ENCODE assay signal across 8 cellular contexts in genomic region chr1:231757101-231757404, GRCh38.
A peak's percentile ranks its signal among the peaks of the same experiment; 100 is the strongest.
DNase-seq lines count a peak whose midpoint lies in the region; ATAC-seq and TF ChIP-seq lines count a peak whose summit lies in the region.

No MANE protein-coding gene starts in this region.

- no peak overlapping the region for H3K4me3 Mint-ChIP-seq in effector memory CD8-positive, alpha-beta T cell
- H3K4me3 Mint-ChIP-seq in type B pancreatic cell, result no peak overlapping the region
- no peak overlapping the region for H3K4me3 Mint-ChIP-seq in activated T-cell treated with anti-CD3 and anti-CD28 coated beads, Interleukin-2, amount 50 U/mL, for 24 hours

- TF ChIP-seq CTCF in type B pancreatic cell (conservative IDR thresholded peaks at IDR 0.05), result no peak

- H3K4me1 Mint-ChIP-seq in effector memory CD8-positive, alpha-beta T cell (ENCODE audit: low read depth in 2 of 2), result no peaks in the 10 kb centered on the region
- no peaks in the 10 kb centered on the region for H3K4me1 Mint-ChIP-seq in type B pancreatic cell (ENCODE audit: unreplicated experiment)
- H3K4me1 Mint-ChIP-seq in activated T-cell treated with anti-CD3 and anti-CD28 coated beads, Interleukin-2, amount 50 U/mL, for 24 hours (ENCODE audit: low read depth), result no peaks in the 10 kb centered on the region

- no peak overlapping the region for H3K27ac Mint-ChIP-seq in effector memory CD8-positive, alpha-beta T cell
- H3K27ac Mint-ChIP-seq in type B pancreatic cell, result no peak overlapping the region
- no peak overlapping the region for H3K27ac Mint-ChIP-seq in activated T-cell treated with anti-CD3 and anti-CD28 coated beads, Interleukin-2, amount 50 U/mL, for 24 hours

- no peaks in the 10 kb centered on the region for H3K36me3 Mint-ChIP-seq in effector memory CD8-positive, alpha-beta T cell (ENCODE audit: insufficient read depth)
- peaks cover 12% of the 10 kb centered on the region for H3K36me3 Mint-ChIP-seq in type B pancreatic cell
- H3K36me3 Mint-ChIP-seq in activated T-cell treated with anti-CD3 and anti-CD28 coated beads, Interleukin-2, amount 50 U/mL, for 24 hours (ENCODE audit: low read depth), result peaks cover 26% of the 10 kb centered on the region

- no peak for DNase-seq in effector memory CD8-positive, alpha-beta T cell
- DNase-seq in type B pancreatic cell (ENCODE audit: extremely low spot score, unreplicated experiment), result no peak
- DNase-seq in activated T-cell treated with anti-CD3 and anti-CD28 coated beads, Interleukin-2, amount 50 U/mL, for 24 hours, result no peak
- DNase-seq in NCI-H524 treated with DMSO at 0.1 percent for 48 hours (lab: John Stamatoyannopoulos, UW), result no peak
- DNase-seq in NCI-H1436 treated with DMSO at 0.1 percent for 48 hours (lab: John Stamatoyannopoulos, UW), result no peak

- H3K27me3 Mint-ChIP-seq in effector memory CD8-positive, alpha-beta T cell, result no peaks in the 10 kb centered on the region
- H3K27me3 Mint-ChIP-seq in type B pancreatic cell, result no peaks in the 10 kb centered on the region
- H3K27me3 Mint-ChIP-seq in activated T-cell treated with anti-CD3 and anti-CD28 coated beads, Interleukin-2, amount 50 U/mL, for 24 hours, result no peaks in the 10 kb centered on the region

- H3K9me3 Mint-ChIP-seq in effector memory CD8-positive, alpha-beta T cell, result peaks cover 2 to 7% of the 10 kb centered on the region in 2 donors
- peaks cover 3% of the 10 kb centered on the region for H3K9me3 Mint-ChIP-seq in type B pancreatic cell
- peaks cover 9% of the 10 kb centered on the region for H3K9me3 Mint-ChIP-seq in activated T-cell treated with anti-CD3 and anti-CD28 coated beads, Interleukin-2, amount 50 U/mL, for 24 hours

- ATAC-seq in GM18502 (IDR thresholded peaks at IDR 0.05; ENCODE audit: poor library complexity, unreplicated experiment) (peak; percentile 70), GM21576 (IDR thresholded peaks at IDR 0.05; ENCODE audit: unreplicated experiment) (peak; percentile 33), HG03469 (IDR thresholded peaks at IDR 0.05; ENCODE audit: unreplicated experiment) (peak; percentile 41)
- peak; percentile 12 for ATAC-seq in effector memory CD8-positive, alpha-beta T cell (replicated peaks)

Comparison
In these comparisons a context has a peak if more than half of its experiments do, and no peak if none do; other contexts are left out.
1. ATAC-seq: peak in every context shown above with its lines; median percentile 70 in GM18502; 41 in HG03469; 33 in GM21576; 12 in effector memory CD8-positive, alpha-beta T cell.